In the genomic region with DNA sequence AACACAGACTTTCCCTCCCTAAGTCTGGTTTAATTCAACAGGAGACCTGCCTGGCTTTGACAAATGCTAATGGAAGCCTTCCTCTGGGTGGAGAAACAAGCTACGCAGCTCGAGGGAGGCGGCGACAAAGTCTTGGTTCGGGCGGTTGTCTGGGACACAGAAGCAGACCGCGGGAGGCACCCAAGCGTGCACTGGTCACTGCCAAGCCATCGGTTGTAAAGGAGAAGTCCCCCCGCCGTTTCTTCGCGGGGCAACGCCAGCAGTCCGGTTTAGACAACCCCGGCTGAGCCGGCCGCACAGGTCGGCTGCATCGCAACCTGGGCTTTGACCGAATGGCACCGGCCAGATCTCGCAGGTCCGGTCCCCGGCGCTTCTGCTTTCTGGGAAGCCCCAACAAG, we compare ENCODE assay signal across 8 cellular contexts. TPM values are rescaled to one million over a fixed set of nuclear protein-coding genes. Genes with fewer than 3 reads are reported as not detected.
DNase-seq lines count a peak whose midpoint lies in the region; ATAC-seq and TF ChIP-seq lines count a peak whose summit lies in the region.

No MANE protein-coding gene starts in this region.

- TF ChIP-seq POLR2A in vagina (IDR thresholded peaks at IDR 0.05) = no peak

- H3K27ac ChIP-seq in KOPT-K1 (ENCODE audit: low read depth, low read length, poor library complexity, severe bottlenecking) = peak overlapping the region; percentile 85
- no peak overlapping the region for H3K27ac ChIP-seq in foreskin keratinocyte
- peak overlapping the region; percentile 81 for H3K27ac ChIP-seq in vagina

- H3K9me3 Mint-ChIP-seq in activated T-helper 17 cell treated with anti-CD3 and anti-CD28 coated beads, Interleukin-2, amount 50 U/mL, for 72 hours = no peaks in the 10 kb centered on the region
- H3K9me3 Mint-ChIP-seq in neural crest cell = no peaks in the 10 kb centered on the region

- H3K27me3 ChIP-seq in foreskin keratinocyte = no peaks in the 10 kb centered on the region
- H3K27me3 ChIP-seq in vagina = no peaks in the 10 kb centered on the region

- peak overlapping the region; percentile 81 for H3K27ac Mint-ChIP-seq in activated T-helper 17 cell treated with anti-CD3 and anti-CD28 coated beads, Interleukin-2, amount 50 U/mL, for 72 hours
- H3K27ac Mint-ChIP-seq in neural crest cell (ENCODE audit: unreplicated experiment) = peak overlapping the region; percentile 45

- H3K9me3 ChIP-seq in KOPT-K1 (ENCODE audit: insufficient read depth, low read length, poor library complexity, severe bottlenecking) = no peaks in the 10 kb centered on the region
- no peaks in the 10 kb centered on the region for H3K9me3 ChIP-seq in vagina

- intact Hi-C loops in vagina (cut with DNase I) = loop anchor here (2.0 kb wide), 1 partner anchor 110 kb away; no protein-coding TSS in a partner anchor

- H3K4me1 Mint-ChIP-seq in activated T-helper 17 cell treated with anti-CD3 and anti-CD28 coated beads, Interleukin-2, amount 50 U/mL, for 72 hours = peaks cover 37% of the 10 kb centered on the region
- peaks cover 44% of the 10 kb centered on the region for H3K4me1 Mint-ChIP-seq in neural crest cell

- DNase-seq in GDM1 (lab: John Stamatoyannopoulos, UW) = peak; percentile 5
- DNase-seq in foreskin keratinocyte = peak in 1 of 2 donors; percentile 43
- peak; percentile 16 for DNase-seq in neural crest cell (ENCODE audit: low read depth, low spot score)
- DNase-seq in vagina (ENCODE audit: extremely low spot score in 2 of 2) = no peak
- no peak for DNase-seq in occipital lobe (lab: John Stamatoyannopoulos, UW)

- ATAC-seq in GM21717 (IDR thresholded peaks at IDR 0.05; ENCODE audit: unreplicated experiment) (peak; percentile 11), foreskin keratinocyte (peak; percentile 7)
- no peak for ATAC-seq in activated T-helper 17 cell treated with anti-CD3 and anti-CD28 coated beads, Interleukin-2, amount 50 U/mL, for 72 hours (replicated peaks)

- peak overlapping the region; percentile 68 to 70 for H3K4me3 ChIP-seq in vagina

- no peaks in the 10 kb centered on the region for H3K27me3 Mint-ChIP-seq in activated T-helper 17 cell treated with anti-CD3 and anti-CD28 coated beads, Interleukin-2, amount 50 U/mL, for 72 hours
- H3K27me3 Mint-ChIP-seq in neural crest cell (ENCODE audit: low read depth) = no peaks in the 10 kb centered on the region

- H3K36me3 ChIP-seq in KOPT-K1 (ENCODE audit: insufficient read depth, low read length) (peaks cover 44% of the 10 kb centered on the region), vagina (peaks cover 0 to 36% of the 10 kb centered on the region in 2 donors)

- H3K36me3 Mint-ChIP-seq in activated T-helper 17 cell treated with anti-CD3 and anti-CD28 coated beads, Interleukin-2, amount 50 U/mL, for 72 hours (ENCODE audit: low read depth) = peaks cover 49% of the 10 kb centered on the region
- peaks cover 3% of the 10 kb centered on the region for H3K36me3 Mint-ChIP-seq in neural crest cell (ENCODE audit: low read depth)

- H3K4me3 Mint-ChIP-seq in activated T-helper 17 cell treated with anti-CD3 and anti-CD28 coated beads, Interleukin-2, amount 50 U/mL, for 72 hours = peak overlapping the region; percentile 86
- H3K4me3 Mint-ChIP-seq in neural crest cell = peak overlapping the region; percentile 92

- H3K4me1 ChIP-seq in foreskin keratinocyte (peaks cover 17% of the 10 kb centered on the region), vagina (peaks cover 50% of the 10 kb centered on the region)

- TF ChIP-seq CTCF in foreskin keratinocyte (conservative IDR thresholded peaks at IDR 0.05) (no peak), neural crest cell (conservative IDR thresholded peaks at IDR 0.05) (no peak), vagina (IDR thresholded peaks at IDR 0.05) (no peak)

RNA-seq across cellular contexts. Expression of a gene that starts 0.6 kb away (rescaled TPM):
- total RNA-seq in activated T-helper 17 cell treated with anti-CD3 and anti-CD28 coated beads, Interleukin-2, amount 50 U/mL, for 72 hours = 10 to 100 TPM; 57.8 to 97.2 TPM
- total RNA-seq in foreskin keratinocyte = 47.7 and 53.0 TPM in 2 replicates
- polyA plus RNA-seq in foreskin keratinocyte = 22.3 and 29.2 TPM in 2 replicates
- 133 and 137 TPM in 2 replicates for total RNA-seq in neural crest cell
- 51.6 TPM for total RNA-seq in vagina
- total RNA-seq in occipital lobe = 70.2 TPM

RNA-seq across cellular contexts. Expression of a gene that starts 0.8 kb away (rescaled TPM):
- 10 to 100 TPM; 23.1 to 38.3 TPM for total RNA-seq in activated T-helper 17 cell treated with anti-CD3 and anti-CD28 coated beads, Interleukin-2, amount 50 U/mL, for 72 hours
- total RNA-seq in foreskin keratinocyte = 29.8 and 29.9 TPM in 2 replicates
- 8.8 and 10.5 TPM in 2 replicates for polyA plus RNA-seq in foreskin keratinocyte
- 44.2 and 49.6 TPM in 2 replicates for total RNA-seq in neural crest cell
- 17.2 TPM for total RNA-seq in vagina
- total RNA-seq in occipital lobe = 13.9 TPM

RNA-seq across cellular contexts. Expression of a gene that starts 44.1 kb away (rescaled TPM):
- total RNA-seq in activated T-helper 17 cell treated with anti-CD3 and anti-CD28 coated beads, Interleukin-2, amount 50 U/mL, for 72 hours = 1 to 10 TPM; 8.0 to 8.8 TPM
- total RNA-seq in foreskin keratinocyte (22.5 and 23.6 TPM in 2 replicates), neural crest cell (22.0 and 25.9 TPM in 2 replicates), vagina (14.0 TPM), occipital lobe (38.7 TPM)
- 27.3 and 27.6 TPM in 2 replicates for polyA plus RNA-seq in foreskin keratinocyte

RNA-seq across cellular contexts. Expression of a gene that starts 51.3 kb away (rescaled TPM):
- total RNA-seq in activated T-helper 17 cell treated with anti-CD3 and anti-CD28 coated beads, Interleukin-2, amount 50 U/mL, for 72 hours = not detected
- total RNA-seq in foreskin keratinocyte (47.9 and 80.8 TPM in 2 replicates), neural crest cell (not detected in 2 replicates), vagina (not detected), occipital lobe (not detected)
- 77.8 and 118 TPM in 2 replicates for polyA plus RNA-seq in foreskin keratinocyte

RNA-seq across cellular contexts. Expression of a gene that starts 58.4 kb away (rescaled TPM):
- total RNA-seq in activated T-helper 17 cell treated with anti-CD3 and anti-CD28 coated beads, Interleukin-2, amount 50 U/mL, for 72 hours = not detected
- not detected in 2 replicates for total RNA-seq in foreskin keratinocyte
- not detected in 2 replicates for polyA plus RNA-seq in foreskin keratinocyte
- total RNA-seq in neural crest cell = 0.65 TPM in 1 of 2 replicates, not detected in the other
- not detected for total RNA-seq in vagina
- total RNA-seq in occipital lobe = not detected

Comparison
In these comparisons a context has a peak if more than half of its experiments do, and no peak if none do; other contexts are left out.
1. DNase-seq: peak in GDM1 (single experiment) and neural crest cell (single experiment); none in vagina (0 of 2) and occipital lobe (single experiment).